Comparison of ENCODE assay signal across 23 cellular contexts in genomic region chr3:72633101-72633500, GRCh38.
A peak's percentile ranks its signal among the peaks of the same experiment; 100 is the strongest.
DNase-seq lines count a peak whose midpoint lies in the region; ATAC-seq and TF ChIP-seq lines count a peak whose summit lies in the region.
"Had no signal": no experiment of that assay in that cellular context is flagged by ENCODE, and none has a peak within 500 bp of the region (broad histone marks: within the 10 kb centered on the region; RNA-seq: fewer than 3 reads in every experiment).

No MANE protein-coding gene starts in this region.

- no peaks in the 10 kb centered on the region for H4K20me1 ChIP-seq in GM23248 (ENCODE audit: insufficient read depth)

- no peaks in the 10 kb centered on the region for H3K79me2 ChIP-seq in GM23248 (ENCODE audit: insufficient read depth)

- H3K9me3 ChIP-seq in GM23248 (ENCODE audit: low read depth): no peaks in the 10 kb centered on the region
- H3K9me3 ChIP-seq: A549 had no signal

- H3K27me3 Mint-ChIP-seq in activated CD8-positive, alpha-beta T cell treated with anti-CD3 and anti-CD28 coated beads for 36 hours: peaks cover 8% of the 10 kb centered on the region
- no peaks in the 10 kb centered on the region for H3K27me3 Mint-ChIP-seq in activated CD8-positive, alpha-beta T cell treated with anti-CD3 and anti-CD28 coated beads, Interleukin-2, amount 10 ng/mL, durations not matched to agents 7 days and 5 days (ENCODE audit: low read depth)
- H3K27me3 Mint-ChIP-seq in activated CD4-positive, alpha-beta memory T cell treated with anti-CD3 and anti-CD28 coated beads for 36 hours: peaks cover 4% of the 10 kb centered on the region
- peaks cover 0 to 7% (median 6%) of the 10 kb centered on the region in 3 donors for H3K27me3 Mint-ChIP-seq in CD14-positive monocyte (ENCODE audit: low read depth in 3 of 3)
- H3K27me3 Mint-ChIP-seq: CD4-positive, alpha-beta T cell had no signal

- no peak overlapping the region for H3K4me3 ChIP-seq in GM23248
- H3K4me3 ChIP-seq: A549 had no signal

- no peaks in the 10 kb centered on the region for H3K36me3 Mint-ChIP-seq in activated CD8-positive, alpha-beta T cell treated with anti-CD3 and anti-CD28 coated beads for 36 hours (ENCODE audit: low read depth)
- peaks cover 3% of the 10 kb centered on the region for H3K36me3 Mint-ChIP-seq in activated CD8-positive, alpha-beta T cell treated with anti-CD3 and anti-CD28 coated beads, Interleukin-2, amount 10 ng/mL, durations not matched to agents 7 days and 5 days (ENCODE audit: low read depth)
- peaks cover 2% of the 10 kb centered on the region for H3K36me3 Mint-ChIP-seq in activated CD4-positive, alpha-beta memory T cell treated with anti-CD3 and anti-CD28 coated beads for 36 hours
- peaks cover 0 to 2% of the 10 kb centered on the region in 2 donors for H3K36me3 Mint-ChIP-seq in CD14-positive monocyte
- H3K36me3 Mint-ChIP-seq: stimulated activated memory B cell treated with anti-CD40 and anti-IgM and Interleukin-4, amounts not matched to agents 10 μg/mL and 1 μg/mL and 100 μg/mL, for 72 hours; type B pancreatic cell had no signal

- CTCF ChIA-PET in activated CD8-positive, alpha-beta T cell treated with anti-CD3 and anti-CD28 coated beads for 36 hours (lab: Charles Lee): no interaction called here
- CTCF ChIA-PET in activated CD8-positive, alpha-beta T cell treated with anti-CD3 and anti-CD28 coated beads, Interleukin-2, amount 10 ng/mL, durations not matched to agents 7 days and 5 days (lab: Charles Lee): no interaction called here
- CTCF ChIA-PET in activated CD4-positive, alpha-beta memory T cell treated with anti-CD3 and anti-CD28 coated beads for 36 hours (lab: Charles Lee): no interaction called here

- no peak for TF ChIP-seq CTCF in activated CD8-positive, alpha-beta T cell treated with anti-CD3 and anti-CD28 coated beads for 36 hours (IDR thresholded peaks at IDR 0.05)
- no peak for TF ChIP-seq CTCF in CD14-positive monocyte (IDR thresholded peaks at IDR 0.05)

- peak overlapping the region; percentile 76 for H3K27ac Mint-ChIP-seq in activated CD8-positive, alpha-beta T cell treated with anti-CD3 and anti-CD28 coated beads for 36 hours
- no peak overlapping the region for H3K27ac Mint-ChIP-seq in activated CD8-positive, alpha-beta T cell treated with anti-CD3 and anti-CD28 coated beads, Interleukin-2, amount 10 ng/mL, durations not matched to agents 7 days and 5 days
- H3K27ac Mint-ChIP-seq in activated CD4-positive, alpha-beta memory T cell treated with anti-CD3 and anti-CD28 coated beads for 36 hours: peak overlapping the region; percentile 79
- peak overlapping the region in 1 of 7 donors; percentile 54 for H3K27ac Mint-ChIP-seq in CD14-positive monocyte
- H3K27ac Mint-ChIP-seq: activated naive CD4-positive, alpha-beta T cell treated with anti-CD3 and anti-CD28 coated beads, Interleukin-2, amount 50 U/mL, for 24 hours; CD4-positive, alpha-beta T cell; stimulated activated memory B cell treated with anti-CD40 and anti-IgM and Interleukin-4, amounts not matched to agents 10 μg/mL and 1 μg/mL and 100 μg/mL, for 72 hours; type B pancreatic cell had no signal

- WGBS in GM23248 (ENCODE audit: low coverage in 1 of 2, low lambda C conversion rate in 2 of 2, missing lambda C conversion rate in 2 of 2), 2 experiments: 19 to 40% methylated on average over 4 of the region's 4 CpGs

- in situ Hi-C loops in GM23248 (cut with MboI): no loop called here

- intact Hi-C loops in activated CD8-positive, alpha-beta T cell treated with anti-CD3 and anti-CD28 coated beads for 36 hours (cut with micrococcal nuclease): no loop called here
- intact Hi-C loops in activated CD4-positive, alpha-beta memory T cell treated with anti-CD3 and anti-CD28 coated beads for 36 hours (cut with micrococcal nuclease): loop anchor here (5.0 to 10.0 kb wide), 6 partner anchors 206 to 678 kb away; no protein-coding TSS in a partner anchor
- intact Hi-C loops in CD14-positive monocyte (cut with micrococcal nuclease): no loop called here

- no peak for ATAC-seq in activated CD8-positive, alpha-beta T cell treated with anti-CD3 and anti-CD28 coated beads for 36 hours
- ATAC-seq in activated CD8-positive, alpha-beta T cell treated with anti-CD3 and anti-CD28 coated beads, Interleukin-2, amount 10 ng/mL, durations not matched to agents 7 days and 5 days: no peak
- ATAC-seq: A549; left colon; stimulated activated memory B cell treated with anti-CD40 and anti-IgM and Interleukin-4, amounts not matched to agents 10 μg/mL and 1 μg/mL and 100 μg/mL, for 72 hours had no signal

- no peak overlapping the region for H3K27ac ChIP-seq in GM23248
- H3K27ac ChIP-seq: HL-60 had no signal

- POLR2A ChIA-PET in activated CD8-positive, alpha-beta T cell treated with anti-CD3 and anti-CD28 coated beads for 36 hours (lab: Charles Lee): no interaction called here
- POLR2A ChIA-PET in activated CD8-positive, alpha-beta T cell treated with anti-CD3 and anti-CD28 coated beads, Interleukin-2, amount 10 ng/mL, durations not matched to agents 7 days and 5 days (lab: Charles Lee): no interaction called here
- POLR2A ChIA-PET in activated CD4-positive, alpha-beta memory T cell treated with anti-CD3 and anti-CD28 coated beads for 36 hours (lab: Charles Lee): interaction anchor here (0.8 to 1.2 kb wide), 3 partner anchors 90 to 195 kb away, joined by 3 to 4 read pairs (median 3); no protein-coding TSS in a partner anchor

- H3K36me3 ChIP-seq in GM23248 (ENCODE audit: low read depth): no peaks in the 10 kb centered on the region

- H3F3A ChIP-seq in GM23248 (ENCODE audit: insufficient read depth): peaks cover 7% of the 10 kb centered on the region; the same call in 1 of the 2 replicates

- H3K4me3 Mint-ChIP-seq in activated CD8-positive, alpha-beta T cell treated with anti-CD3 and anti-CD28 coated beads for 36 hours: no peak overlapping the region
- no peak overlapping the region for H3K4me3 Mint-ChIP-seq in activated CD8-positive, alpha-beta T cell treated with anti-CD3 and anti-CD28 coated beads, Interleukin-2, amount 10 ng/mL, durations not matched to agents 7 days and 5 days
- no peak overlapping the region for H3K4me3 Mint-ChIP-seq in activated CD4-positive, alpha-beta memory T cell treated with anti-CD3 and anti-CD28 coated beads for 36 hours
- no peak overlapping the region for H3K4me3 Mint-ChIP-seq in CD14-positive monocyte
- H3K4me3 Mint-ChIP-seq: activated naive CD4-positive, alpha-beta T cell treated with anti-CD3 and anti-CD28 coated beads, Interleukin-2, amount 50 U/mL, for 24 hours; CD4-positive, alpha-beta T cell; stimulated activated memory B cell treated with anti-CD40 and anti-IgM and Interleukin-4, amounts not matched to agents 10 μg/mL and 1 μg/mL and 100 μg/mL, for 72 hours; type B pancreatic cell had no signal

- no peaks in the 10 kb centered on the region for H3K9me2 ChIP-seq in GM23248 (ENCODE audit: insufficient read depth)

- DNase-seq in activated CD8-positive, alpha-beta T cell treated with anti-CD3 and anti-CD28 coated beads for 36 hours: no peak
- no peak for DNase-seq in activated CD8-positive, alpha-beta T cell treated with anti-CD3 and anti-CD28 coated beads, Interleukin-2, amount 10 ng/mL, durations not matched to agents 7 days and 5 days
- DNase-seq in GM23248: peak; percentile 45
- no peak for DNase-seq in activated CD4-positive, alpha-beta memory T cell treated with anti-CD3 and anti-CD28 coated beads for 36 hours
- DNase-seq in myocyte (ENCODE audit: low read depth): peak; percentile 43
- DNase-seq in cerebellar cortex (ENCODE audit: low spot score): no peak
- DNase-seq in CD14-positive monocyte (ENCODE audit: low spot score): no peak
- DNase-seq in T-helper 9 cell: no peak
- DNase-seq: CD4-positive, alpha-beta T cell; dermis blood vessel endothelial cell; DMS79; erythroblast; H7; left colon; NCI-H2029 treated with DMSO at 0.1 percent for 48 hours; NCI-H526; retina; SHP77 had no signal

- H2AFZ ChIP-seq in GM23248: no peak overlapping the region

- no peak overlapping the region for H3K9ac ChIP-seq in GM23248

- H3K27me3 ChIP-seq in GM23248 (replicated peaks; ENCODE audit: insufficient read depth): no peaks in the 10 kb centered on the region; the same call in 1 of the 2 replicates

- peaks cover 6% of the 10 kb centered on the region for H3K9me3 Mint-ChIP-seq in activated CD8-positive, alpha-beta T cell treated with anti-CD3 and anti-CD28 coated beads for 36 hours
- H3K9me3 Mint-ChIP-seq in activated CD8-positive, alpha-beta T cell treated with anti-CD3 and anti-CD28 coated beads, Interleukin-2, amount 10 ng/mL, durations not matched to agents 7 days and 5 days (ENCODE audit: insufficient read depth): peaks cover 3% of the 10 kb centered on the region
- H3K9me3 Mint-ChIP-seq in activated CD4-positive, alpha-beta memory T cell treated with anti-CD3 and anti-CD28 coated beads for 36 hours: peaks cover 6% of the 10 kb centered on the region
- H3K9me3 Mint-ChIP-seq in CD14-positive monocyte: peaks cover 0 to 2% (median 0%) of the 10 kb centered on the region in 7 donors
- H3K9me3 Mint-ChIP-seq: activated naive CD4-positive, alpha-beta T cell treated with anti-CD3 and anti-CD28 coated beads, Interleukin-2, amount 50 U/mL, for 24 hours; CD4-positive, alpha-beta T cell; stimulated activated memory B cell treated with anti-CD40 and anti-IgM and Interleukin-4, amounts not matched to agents 10 μg/mL and 1 μg/mL and 100 μg/mL, for 72 hours; type B pancreatic cell had no signal

- H3K4me1 Mint-ChIP-seq in activated CD8-positive, alpha-beta T cell treated with anti-CD3 and anti-CD28 coated beads for 36 hours (ENCODE audit: low read depth): peaks cover 51% of the 10 kb centered on the region
- peaks cover 27% of the 10 kb centered on the region for H3K4me1 Mint-ChIP-seq in activated CD8-positive, alpha-beta T cell treated with anti-CD3 and anti-CD28 coated beads, Interleukin-2, amount 10 ng/mL, durations not matched to agents 7 days and 5 days (ENCODE audit: low read depth)
- H3K4me1 Mint-ChIP-seq in activated CD4-positive, alpha-beta memory T cell treated with anti-CD3 and anti-CD28 coated beads for 36 hours (ENCODE audit: low read depth): peaks cover 53% of the 10 kb centered on the region
- peaks cover 47% of the 10 kb centered on the region for H3K4me1 Mint-ChIP-seq in CD14-positive monocyte

- no peak overlapping the region for H3K4me2 ChIP-seq in GM23248 (ENCODE audit: unreplicated experiment)
- H3K4me2 ChIP-seq: A549 had no signal

- peaks cover 3% of the 10 kb centered on the region for H3K4me1 ChIP-seq in GM23248 (ENCODE audit: insufficient read depth)

Comparison
In these comparisons a context has a peak if more than half of its experiments do, and no peak if none do; other contexts are left out.
1. DNase-seq: peak in GM23248 (single experiment) and myocyte (single experiment); none in activated CD8-positive, alpha-beta T cell treated with anti-CD3 and anti-CD28 coated beads for 36 hours (single experiment), activated CD8-positive, alpha-beta T cell treated with anti-CD3 and anti-CD28 coated beads, Interleukin-2, amount 10 ng/mL, durations not matched to agents 7 days and 5 days (single experiment), activated CD4-positive, alpha-beta memory T cell treated with anti-CD3 and anti-CD28 coated beads for 36 hours (single experiment), cerebellar cortex (single experiment), CD14-positive monocyte (single experiment) and T-helper 9 cell (single experiment).